ENCODE assay signal across 1 cellular context in genomic region chr1:34924759-34925555, GRCh38.
TF ChIP-seq lines count a peak whose summit lies in the region.

No MANE protein-coding gene starts in this region.

TF ChIP-seq in HCT116, 20 proteins besides CTCF, POLR2A, EP300 and RAD21 (continued from another document):
- TF ChIP-seq REST (IDR thresholded peaks at IDR 0.05; ENCODE audit: low read depth) (peak; percentile 97), CBX3 (IDR thresholded peaks at IDR 0.05; ENCODE audit: low read depth) (peak; percentile 64; the same call in 1 of the 2 replicates), SIN3A (IDR thresholded peaks at IDR 0.05; ENCODE audit: low read depth) (peak; percentile 52; the same call in 1 of the 2 replicates), FOSL1 (IDR thresholded peaks at IDR 0.05; ENCODE audit: low read depth) (no peak), EZH2 (IDR thresholded peaks at IDR 0.05) (no peak), ELF1 (IDR thresholded peaks at IDR 0.05; ENCODE audit: borderline replicate concordance, low read depth) (no peak)
